Comparison of ENCODE assay signal across 8 cellular contexts in genomic region chr12:64459388-64460024, GRCh38. TPM values are rescaled to one million over a fixed set of nuclear protein-coding genes. Genes with fewer than 3 reads are reported as not detected.
DNase-seq lines count a peak whose midpoint lies in the region; ATAC-seq, FAIRE-seq and TF ChIP-seq lines count a peak whose summit lies in the region.

No MANE protein-coding gene starts in this region.

- H3K4me1 ChIP-seq in astrocyte (ENCODE audit: insufficient read depth, low read length) (peaks cover 9% of the 10 kb centered on the region), mucosa of descending colon (ENCODE audit: low read depth) (no peaks in the 10 kb centered on the region), HAP-1 (peaks cover 4% of the 10 kb centered on the region), colonic mucosa (no peaks in the 10 kb centered on the region)

- no peak for TF ChIP-seq CTCF in astrocyte (IDR thresholded peaks at IDR 0.05; ENCODE audit: insufficient read depth, low read depth, low read length)
- no peak for TF ChIP-seq CTCF in mucosa of descending colon (IDR thresholded peaks at IDR 0.05)
- TF ChIP-seq CTCF in colonic mucosa (IDR thresholded peaks at IDR 0.05) = no peak

- H3K27me3 Mint-ChIP-seq in astrocyte (ENCODE audit: low read depth, unreplicated experiment) = no peaks in the 10 kb centered on the region

- H3K27ac ChIP-seq in astrocyte (ENCODE audit: low read depth, low read length) = no peak overlapping the region
- H3K27ac ChIP-seq in colonic mucosa = no peak overlapping the region

- no peak for FAIRE-seq in astrocyte (lab: Jason Lieb, UNC)

- peaks cover 54% of the 10 kb centered on the region for H3K79me2 ChIP-seq in astrocyte (ENCODE audit: insufficient read depth, low read length)

- peak overlapping the region; percentile 3 for H3K4me3 Mint-ChIP-seq in astrocyte (ENCODE audit: unreplicated experiment)

- peaks cover 31% of the 10 kb centered on the region for H4K20me1 ChIP-seq in astrocyte (ENCODE audit: insufficient read depth, low read length)

- peaks cover 13% of the 10 kb centered on the region for H3K36me3 Mint-ChIP-seq in astrocyte (ENCODE audit: low read depth, unreplicated experiment)

- H3K9ac ChIP-seq in astrocyte (ENCODE audit: low read length) = no peak overlapping the region
- peak overlapping the region in 1 of 2 donors; percentile 61 for H3K9ac ChIP-seq in colonic mucosa (ENCODE audit: low read depth in 2 of 2, low read length in 2 of 2)

- peak overlapping the region; percentile 2 for H3K4me2 ChIP-seq in astrocyte (ENCODE audit: low read length)

- no peaks in the 10 kb centered on the region for H3K9me3 Mint-ChIP-seq in astrocyte (ENCODE audit: unreplicated experiment)

- H2AFZ ChIP-seq in astrocyte (ENCODE audit: low read depth, low read length) = no peak overlapping the region

- H3K36me3 ChIP-seq in astrocyte (ENCODE audit: insufficient read depth, low read length) (peaks cover 7% of the 10 kb centered on the region), mucosa of descending colon (ENCODE audit: low read depth) (no peaks in the 10 kb centered on the region), HAP-1 (replicated peaks) (peaks cover 28% of the 10 kb centered on the region), colonic mucosa (no peaks in the 10 kb centered on the region)

- peaks cover 40% of the 10 kb centered on the region for H3K4me1 Mint-ChIP-seq in astrocyte (ENCODE audit: low read depth, unreplicated experiment)

- H3K27ac Mint-ChIP-seq in astrocyte (ENCODE audit: unreplicated experiment) = peak overlapping the region; percentile 54

- H3K9me3 ChIP-seq in astrocyte (ENCODE audit: insufficient read depth, low read depth, low read length) (no peaks in the 10 kb centered on the region), mucosa of descending colon (no peaks in the 10 kb centered on the region), HAP-1 (no peaks in the 10 kb centered on the region), colonic mucosa (no peaks in the 10 kb centered on the region)

- H3K27me3 ChIP-seq in astrocyte (ENCODE audit: insufficient read depth, low read length) (no peaks in the 10 kb centered on the region), HAP-1 (ENCODE audit: low read depth) (no peaks in the 10 kb centered on the region), colonic mucosa (no peaks in the 10 kb centered on the region)

- H3K4me3 ChIP-seq in astrocyte (ENCODE audit: insufficient read depth, low read depth, low read length) (no peak overlapping the region), mucosa of descending colon (no peak overlapping the region), HAP-1 (no peak overlapping the region), colonic mucosa (no peak overlapping the region)

- in situ Hi-C loops in HAP-1 (cut with MboI; ENCODE audit: low sequenced_read_pairs) = no loop called here

- DNase-seq in astrocyte (ENCODE audit: low read depth) (no peak), mucosa of descending colon (peak in 1 of 3 donors; percentile 28), NCI-H2227 (lab: John Stamatoyannopoulos, UW; ENCODE audit: unreplicated experiment) (no peak), HAP-1 (ENCODE audit: low spot score in 2 of 2) (no peak), NCI-H1694 treated with DMSO at 0.1 percent for 48 hours (lab: John Stamatoyannopoulos, UW) (no peak), colonic mucosa (no peak)

- intact Hi-C loops in mucosa of descending colon (cut with DNase I, micrococcal nuclease) (no loop called here), colonic mucosa (cut with DNase I) (loop anchor here (10.0 kb wide), 1 partner anchor 45 kb away; no protein-coding TSS in a partner anchor)

- ATAC-seq in GM18517 (IDR thresholded peaks at IDR 0.05; ENCODE audit: unreplicated experiment) (peak; percentile 38), HG03159 (IDR thresholded peaks at IDR 0.05; ENCODE audit: unreplicated experiment) (peak; percentile 53), mucosa of descending colon (peak; percentile 46)

RNA-seq across cellular contexts. Expression of gene TBK1, which starts 7.6 kb away (rescaled TPM):
- total RNA-seq in astrocyte (19.1 and 23.7 TPM in 2 replicates), mucosa of descending colon (10 to 100 TPM; 16.2 to 23.0 (median 17.9) TPM), colonic mucosa (10 to 100 TPM; 14.8 to 21.0 TPM)

RNA-seq across cellular contexts. Expression of gene XPOT, which starts 55.3 kb away (rescaled TPM):
- total RNA-seq in astrocyte = 142 and 144 TPM in 2 replicates
- 10 to 100 TPM; 18.3 to 43.5 (median 29.6) TPM for total RNA-seq in mucosa of descending colon
- total RNA-seq in colonic mucosa = 10 to 100 TPM; 29.8 to 51.0 TPM
